ENCODE assay signal across 20 cellular contexts in the genomic region with DNA sequence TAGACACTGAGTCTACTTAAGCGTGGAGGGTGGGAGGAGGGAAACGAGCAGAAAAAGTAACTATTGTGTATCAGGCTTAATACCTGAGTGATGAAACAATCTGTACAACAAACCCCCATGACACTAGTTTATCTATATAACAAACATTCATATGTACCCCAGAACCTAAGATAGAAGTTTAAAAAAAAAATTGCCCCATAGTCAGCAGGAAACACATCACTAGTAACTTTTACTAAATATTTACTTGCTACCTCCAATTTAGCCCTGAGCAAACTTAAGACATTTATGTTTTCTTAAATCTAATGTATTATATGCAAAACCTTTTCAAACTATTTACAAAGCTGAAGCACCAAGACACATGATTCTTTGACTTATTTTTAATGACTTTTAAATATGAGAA. TPM values are rescaled to one million over a fixed set of nuclear protein-coding genes. Genes with fewer than 3 reads are reported as not detected.
DNase-seq lines count a peak whose midpoint lies in the region; ATAC-seq, FAIRE-seq and TF ChIP-seq lines count a peak whose summit lies in the region.
"Had no signal": no experiment of that assay in that cellular context is flagged by ENCODE, and none has a peak within 500 bp of the region (broad histone marks: within the 10 kb centered on the region; RNA-seq: fewer than 3 reads in every experiment).

No MANE protein-coding gene starts in this region.

- dilution Hi-C loops in keratinocyte (cut with MboI; ENCODE audit: extremely low pct_ligation_motif_present, low sequenced_read_pairs): no loop called here

- TF ChIP-seq CTCF in GM12878 (IDR thresholded peaks at IDR 0.05 in 2 of 3, conservative IDR thresholded peaks at IDR 0.05 in 1 of 3; ENCODE audit: control insufficient read depth in 2 of 3, extremely low read depth in 1 of 3, insufficient read depth in 1 of 3, low read depth in 3 of 3, low read length in 3 of 3) (no peak), keratinocyte (optimal IDR thresholded peaks at IDR 0.05 in 1 of 3, IDR thresholded peaks at IDR 0.05 in 1 of 3, conservative IDR thresholded peaks at IDR 0.05 in 1 of 3; ENCODE audit: extremely low read depth in 1 of 3, insufficient read depth in 2 of 3, low read length in 3 of 3) (no peak), gastrocnemius medialis (IDR thresholded peaks at IDR 0.05 in 4 of 5, conservative IDR thresholded peaks at IDR 0.05 in 1 of 5) (no peak), dorsolateral prefrontal cortex (IDR thresholded peaks at IDR 0.05 in 54 of 56, conservative IDR thresholded peaks at IDR 0.05 in 2 of 56; ENCODE audit: low read depth in 1 of 56, partially characterized antibody in 56 of 56) (no peak)

- WGBS in GM12878 (ENCODE audit: insufficient coverage, insufficient replicate concordance, low lambda C conversion rate, missing lambda C conversion rate): 94% methylated on average over 2 of the region's 2 CpGs

- H3K36me3 ChIP-seq in Karpas-422 (ENCODE audit: insufficient read depth, low read length): peaks cover 2% of the 10 kb centered on the region; the same call in 1 of the 2 replicates
- H3K36me3 ChIP-seq in GM12878 (ENCODE audit: control insufficient read depth in 2 of 2, insufficient read depth in 2 of 2, low read length in 1 of 2): no peaks in the 10 kb centered on the region
- peaks cover 0 to 1% of the 10 kb centered on the region in 2 experiments for H3K36me3 ChIP-seq in keratinocyte (ENCODE audit: control insufficient read depth in 2 of 2, extremely low read depth in 1 of 2, insufficient read depth in 2 of 2, low read length in 2 of 2)
- no peaks in the 10 kb centered on the region for H3K36me3 ChIP-seq in gastrocnemius medialis

- H3K27ac ChIP-seq in Karpas-422 (ENCODE audit: low read length) (no peak overlapping the region; the same call in 1 of the 2 replicates), GM12878 (ENCODE audit: control insufficient read depth, insufficient read depth) (no peak overlapping the region), keratinocyte (ENCODE audit: control insufficient read depth, insufficient read depth, low read length) (peak overlapping the region; percentile 65), gastrocnemius medialis (peak overlapping the region in 3 of 4 donors; percentile 19 to 32 (median 20)), dorsolateral prefrontal cortex (no peak overlapping the region)
- H3K27ac ChIP-seq: C4-2B, SK-N-MC had no signal

- H3K9me1 ChIP-seq in keratinocyte (ENCODE audit: control insufficient read depth, extremely low read depth, insufficient read depth, low read length): no peaks in the 10 kb centered on the region

- H3K4me2 ChIP-seq in Karpas-422 (ENCODE audit: low read depth, low read length, poor library complexity, severe bottlenecking) (peak overlapping the region; percentile 62), GM12878 (ENCODE audit: control insufficient read depth, insufficient read depth) (no peak overlapping the region), keratinocyte (ENCODE audit: control insufficient read depth, extremely low read depth, insufficient read depth, low read depth, low read length) (peak overlapping the region; percentile 76)

- POLR2A ChIA-PET in GM12878 (lab: Charles Lee): no interaction called here

- H3K4me3 ChIP-seq in Karpas-422 (ENCODE audit: low read length) (no peak overlapping the region), GM12878 (peak overlapping the region; percentile 35; the same call in 1 of the 2 replicates), keratinocyte (ENCODE audit: control insufficient read depth in 2 of 3, extremely low read depth in 1 of 3, insufficient read depth in 2 of 3, low read depth in 1 of 3, low read length in 3 of 3) (peak overlapping the region in 2 of 3 experiments; percentile 41 to 47), gastrocnemius medialis (no peak overlapping the region), dorsolateral prefrontal cortex (no peak overlapping the region)
- H3K4me3 ChIP-seq: SK-N-MC had no signal

- H3K9ac ChIP-seq in Karpas-422 (ENCODE audit: low read length): no peak overlapping the region
- H3K9ac ChIP-seq in GM12878 (ENCODE audit: control insufficient read depth, insufficient read depth, low read length): no peak overlapping the region
- H3K9ac ChIP-seq in keratinocyte (ENCODE audit: control insufficient read depth, extremely low read depth, insufficient read depth, low read length): peak overlapping the region; percentile 48

- H3K9me2 ChIP-seq in Karpas-422 (replicated peaks; ENCODE audit: insufficient read depth, low read length): no peaks in the 10 kb centered on the region

- ATAC-seq in GM12878: no peak
- ATAC-seq in gastrocnemius medialis: no peak

- H3K79me2 ChIP-seq in Karpas-422 (ENCODE audit: low read length): peaks cover 89% of the 10 kb centered on the region
- H3K79me2 ChIP-seq in GM12878 (ENCODE audit: control insufficient read depth, insufficient read depth, low read length): peaks cover 94% of the 10 kb centered on the region
- peaks cover 99% of the 10 kb centered on the region for H3K79me2 ChIP-seq in keratinocyte (ENCODE audit: control insufficient read depth, insufficient read depth, low read length)

- in situ Hi-C loops in GM12878 (cut with MboI) (loop anchor here (25.0 kb wide), 1 partner anchor 297 kb away; the partner anchor contains the start of genes MITD1 and MRPL30), gastrocnemius medialis (cut with MboI; ENCODE audit: low sequenced_read_pairs in 4 of 4) (loop anchor here (10.0 to 25.0 kb wide), 4 partner anchors 139 to 847 kb away; partner anchors contain the start of genes MITD1 (in 3 of the 4), MRPL30 (in 3 of the 4), EIF5B (in 1 of the 4) and TXNDC9 (in 1 of the 4))

- intact Hi-C loops in GM12878 (cut with micrococcal nuclease; ENCODE audit: unreplicated experiment) (no loop called here), gastrocnemius medialis (cut with DNase I; ENCODE audit: low total_unique reads) (no loop called here), dorsolateral prefrontal cortex (cut with DNase I) (loop anchor here (10.0 kb wide), 2 partner anchors 49 to 79 kb away; no protein-coding TSS in a partner anchor)

- H3K9me3 ChIP-seq in Karpas-422 (ENCODE audit: low read length) (no peaks in the 10 kb centered on the region), GM12878 (replicated peaks; ENCODE audit: control insufficient read depth, insufficient read depth, low read length) (peaks cover 2% of the 10 kb centered on the region; the same call in 2 of the 3 replicates), keratinocyte (ENCODE audit: control insufficient read depth, low read depth, low read length) (no peaks in the 10 kb centered on the region), gastrocnemius medialis (no peaks in the 10 kb centered on the region)

- no peak for FAIRE-seq in GM12878 (lab: Jason Lieb, UNC)
- no peak for FAIRE-seq in keratinocyte (lab: Jason Lieb, UNC)

- no peak for TF ChIP-seq RAD21 in GM12878 (IDR thresholded peaks at IDR 0.05; ENCODE audit: insufficient read depth, low read depth, low read length)

- CTCF ChIA-PET in GM12878 (lab: Yijun Ruan, JAX): interaction anchor here (1.4 to 1.6 kb wide), 2 partner anchors 32 to 41 kb away, joined by 3 to 4 read pairs; no protein-coding TSS in a partner anchor

- H3K4me1 ChIP-seq in Karpas-422 (ENCODE audit: low read length): peaks cover 66% of the 10 kb centered on the region
- peaks cover 5% of the 10 kb centered on the region for H3K4me1 ChIP-seq in GM12878 (ENCODE audit: control insufficient read depth, insufficient read depth, low read length)
- H3K4me1 ChIP-seq in keratinocyte (ENCODE audit: control insufficient read depth, extremely low read depth, insufficient read depth, low read length): peaks cover 63% of the 10 kb centered on the region
- peaks cover 63 to 72% of the 10 kb centered on the region in 2 donors for H3K4me1 ChIP-seq in gastrocnemius medialis

- H4K20me1 ChIP-seq in Karpas-422 (ENCODE audit: insufficient read depth, low read depth, low read length): peaks cover 18% of the 10 kb centered on the region
- H4K20me1 ChIP-seq in GM12878 (ENCODE audit: control insufficient read depth, insufficient read depth): no peaks in the 10 kb centered on the region
- no peaks in the 10 kb centered on the region for H4K20me1 ChIP-seq in keratinocyte (ENCODE audit: control insufficient read depth, extremely low read depth, insufficient read depth, low read length)

- TF ChIP-seq EP300 in GM12878 (IDR thresholded peaks at IDR 0.05; ENCODE audit: borderline replicate concordance in 1 of 2, control insufficient read depth in 1 of 2, low read depth in 2 of 2, low read length in 2 of 2): no peak

- H3K27me3 ChIP-seq in Karpas-422 (ENCODE audit: low read length) (no peaks in the 10 kb centered on the region), GM12878 (replicated peaks in 1 of 2; ENCODE audit: control insufficient read depth in 2 of 2, insufficient read depth in 2 of 2, low read length in 1 of 2) (no peaks in the 10 kb centered on the region), keratinocyte (ENCODE audit: control insufficient read depth, extremely low read depth, insufficient read depth, low read length) (no peaks in the 10 kb centered on the region), gastrocnemius medialis (no peaks in the 10 kb centered on the region), dorsolateral prefrontal cortex (no peaks in the 10 kb centered on the region)

- TF ChIP-seq POLR2A in GM12878 (IDR thresholded peaks at IDR 0.05; ENCODE audit: low read depth, low read length): no peak
- no peak for TF ChIP-seq POLR2A in gastrocnemius medialis (IDR thresholded peaks at IDR 0.05)

- BruUV-seq in GM12878 (replicated peaks; lab: Mats Ljungman, UMichigan): no TSS peak

- H2AFZ ChIP-seq in Karpas-422 (ENCODE audit: low read length) (no peak overlapping the region), GM12878 (ENCODE audit: control insufficient read depth, low read depth, low read length) (no peak overlapping the region), keratinocyte (ENCODE audit: control insufficient read depth, low read length) (no peak overlapping the region)

- SMC1A ChIA-PET in GM12878 (lab: Charles Lee; ENCODE audit: uncharacterized antibody, unreplicated experiment): interaction anchor here (0.8 kb wide), 1 partner anchor 58 kb away, joined by 4 read pairs; no protein-coding TSS in a partner anchor

- RAD21 ChIA-PET in GM12878 (lab: Charles Lee; ENCODE audit: unreplicated experiment): no interaction called here

- no peak for DNase-seq in Karpas-422
- DNase-seq in GM12878 (ENCODE audit: low read depth, low spot score): no peak
- DNase-seq in keratinocyte (ENCODE audit: low read depth, low spot score): no peak
- no peak for DNase-seq in gastrocnemius medialis
- DNase-seq in anterior cingulate cortex (lab: John Stamatoyannopoulos, UW): no peak
- no peak for DNase-seq in NCI-H446 (lab: John Stamatoyannopoulos, UW)
- no peak for DNase-seq in dorsolateral prefrontal cortex
- DNase-seq: ACHN, AML-193, DMS79 treated with DMSO at 0.1 percent for 48 hours, H9, IMR-90, Kasumi-1, MM.1S, NCI-H1092, NCI-H524, NCI-H82, SHP77 had no signal

RNA-seq across cellular contexts. Expression of gene REV1, which starts 5.6 kb away (rescaled TPM):
- 38.9 and 96.3 TPM in 2 replicates for total RNA-seq in Karpas-422 (2014; rRNA removed; shearing (Covaris generic); ENCODE audit: low replicate concordance)
- 240 and 257 TPM in 2 replicates for total RNA-seq in GM12878 (2013; cell fraction: nucleolus; rRNA removed)
- 37.6 and 38.9 TPM in 2 replicates for total RNA-seq in GM12878 (2014; rRNA removed)
- total RNA-seq in GM12878 (2014; rRNA removed; fragmentation: Illumina TruSeq; extraction: Trizol): 31.8 and 39.8 TPM in 2 replicates
- 26.0 and 30.7 TPM in 2 replicates for total RNA-seq in GM12878 (2021)
- 17.0 TPM for polyA plus RNA-seq in GM12878 (2011; ENCODE audit: low read depth)
- polyA plus RNA-seq in GM12878 (2011; rRNA removed): 46.8 and 52.3 TPM in 2 replicates
- polyA plus RNA-seq in GM12878 (2011; cell fraction: cytosol; rRNA removed): 13.8 and 16.8 TPM in 2 replicates
- 87.9 and 113 TPM in 2 replicates for polyA plus RNA-seq in GM12878 (2011; cell fraction: nucleus; rRNA removed)
- 21.2 and 23.1 TPM in 2 replicates for polyA plus RNA-seq in GM12878 (2012)
- 30.0 and 42.1 TPM in 2 replicates for polyA plus RNA-seq in GM12878 (2014; fragmentation: Illumina TruSeq; extraction: Trizol)
- 10 to 100 TPM; 11.3 to 12.9 TPM for polyA plus RNA-seq in GM12878 (2014; fragmentation: Nextera tagmentation; extraction: Ambion mirVana)
- polyA plus RNA-seq in GM12878 (2014; rRNA removed): 23.5 and 27.9 TPM in 2 replicates
- polyA plus RNA-seq in GM12878 (2016; fragmentation: Nextera tagmentation; extraction: Ambion mirVana): 10 to 100 TPM; 20.0 to 22.4 TPM
- polyA minus RNA-seq in GM12878 (2011; rRNA and poly(A)+ RNA removed): 45.3 and 50.5 TPM in 2 replicates
- 9.8 and 13.4 TPM in 2 replicates for polyA minus RNA-seq in GM12878 (2011; cell fraction: cytosol; rRNA and poly(A)+ RNA removed)
- polyA minus RNA-seq in GM12878 (2011; cell fraction: nucleus; rRNA and poly(A)+ RNA removed): 63.3 and 81.1 TPM in 2 replicates
- polyA plus RNA-seq in keratinocyte: 28.9 to 56.4 TPM (median 42.6 TPM) in 3 replicates
- polyA plus RNA-seq in keratinocyte (2011; ENCODE audit: low read depth): 73.5 TPM
- polyA plus RNA-seq in keratinocyte (2011; cell fraction: cytosol; rRNA removed): 11.1 and 23.3 TPM in 2 replicates
- polyA plus RNA-seq in keratinocyte (2011; cell fraction: nucleus; rRNA removed): 90.3 and 107 TPM in 2 replicates
- polyA plus RNA-seq in keratinocyte (2012; ENCODE audit: low replicate concordance): 24.2 and 32.7 TPM in 2 replicates
- 33.0 to 89.6 TPM (median 33.4 TPM) in 3 replicates for polyA minus RNA-seq in keratinocyte
- polyA minus RNA-seq in keratinocyte (2011; cell fraction: cytosol; rRNA and poly(A)+ RNA removed): 16.7 TPM
- 58.5 and 130 TPM in 2 replicates for polyA minus RNA-seq in keratinocyte (2011; cell fraction: nucleus; rRNA and poly(A)+ RNA removed)
- 10 to 100 TPM; 13.5 to 35.1 (median 17.8) TPM for total RNA-seq in gastrocnemius medialis
- 10 to 100 TPM; 47.8 to 91.4 (median 67.5) TPM for total RNA-seq in dorsolateral prefrontal cortex

Comparison
In these comparisons a context has a peak if more than half of its experiments do, and no peak if none do; other contexts are left out.
1. H3K27ac ChIP-seq: peak in keratinocyte (single experiment) and gastrocnemius medialis (3 of 4); none in Karpas-422 (single experiment), GM12878 (single experiment) and dorsolateral prefrontal cortex (0 of 59).
2. H3K4me3 ChIP-seq: peak in GM12878 (single experiment) and keratinocyte (2 of 3); none in Karpas-422 (single experiment), gastrocnemius medialis (0 of 4) and dorsolateral prefrontal cortex (0 of 59).
3. intact Hi-C loops: an anchor here in dorsolateral prefrontal cortex (10.0 kb wide); none called in GM12878 and gastrocnemius medialis.